In the genomic region with DNA sequence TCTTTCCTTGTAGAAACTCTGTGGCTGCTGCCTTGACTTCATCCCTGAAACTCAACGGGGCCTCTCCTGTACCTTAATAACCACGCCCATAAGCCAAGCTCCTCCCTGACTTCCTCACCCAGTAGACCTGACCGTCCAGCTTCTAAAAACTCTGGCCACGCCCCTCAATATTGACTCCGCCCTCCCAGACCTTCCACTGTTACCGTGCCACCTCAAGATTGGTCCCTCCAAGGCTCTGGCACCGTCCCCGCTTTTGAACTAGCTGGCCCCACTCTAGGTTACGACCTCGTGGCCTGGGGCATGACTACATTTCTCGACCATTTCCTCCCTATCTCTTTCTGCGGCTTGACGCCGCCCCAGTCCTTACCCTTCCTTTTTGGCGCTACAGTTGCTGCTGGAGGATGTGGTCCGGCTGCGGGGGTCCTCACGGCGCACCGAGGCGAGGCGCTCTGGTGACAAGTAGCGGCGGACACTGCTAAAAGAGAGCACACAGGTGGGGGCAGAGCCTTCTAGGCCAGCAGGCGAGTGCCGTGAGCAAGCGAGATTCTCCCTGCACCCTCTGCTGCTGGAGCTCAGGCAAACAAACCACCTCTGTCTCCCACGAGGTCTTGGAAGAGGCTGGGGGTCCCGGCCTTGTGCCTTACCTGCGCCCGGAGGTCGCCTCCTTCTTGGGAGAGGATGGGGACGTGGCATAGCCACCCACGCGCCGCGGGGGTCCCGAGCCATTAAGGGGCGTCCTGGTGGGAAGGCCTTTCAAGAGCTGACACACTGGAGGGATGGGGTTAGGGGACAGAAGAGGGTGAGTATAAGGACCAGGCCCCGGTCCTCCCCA, we compare ENCODE assay signal across 1 cellular context.
TF ChIP-seq lines count a peak whose summit lies in the region.

No MANE protein-coding gene starts in this region.

TF ChIP-seq in K562, 482 proteins besides CTCF, POLR2A, EP300 and RAD21 (continued from another document and continues in another):
- TF ChIP-seq, protein P1, sequence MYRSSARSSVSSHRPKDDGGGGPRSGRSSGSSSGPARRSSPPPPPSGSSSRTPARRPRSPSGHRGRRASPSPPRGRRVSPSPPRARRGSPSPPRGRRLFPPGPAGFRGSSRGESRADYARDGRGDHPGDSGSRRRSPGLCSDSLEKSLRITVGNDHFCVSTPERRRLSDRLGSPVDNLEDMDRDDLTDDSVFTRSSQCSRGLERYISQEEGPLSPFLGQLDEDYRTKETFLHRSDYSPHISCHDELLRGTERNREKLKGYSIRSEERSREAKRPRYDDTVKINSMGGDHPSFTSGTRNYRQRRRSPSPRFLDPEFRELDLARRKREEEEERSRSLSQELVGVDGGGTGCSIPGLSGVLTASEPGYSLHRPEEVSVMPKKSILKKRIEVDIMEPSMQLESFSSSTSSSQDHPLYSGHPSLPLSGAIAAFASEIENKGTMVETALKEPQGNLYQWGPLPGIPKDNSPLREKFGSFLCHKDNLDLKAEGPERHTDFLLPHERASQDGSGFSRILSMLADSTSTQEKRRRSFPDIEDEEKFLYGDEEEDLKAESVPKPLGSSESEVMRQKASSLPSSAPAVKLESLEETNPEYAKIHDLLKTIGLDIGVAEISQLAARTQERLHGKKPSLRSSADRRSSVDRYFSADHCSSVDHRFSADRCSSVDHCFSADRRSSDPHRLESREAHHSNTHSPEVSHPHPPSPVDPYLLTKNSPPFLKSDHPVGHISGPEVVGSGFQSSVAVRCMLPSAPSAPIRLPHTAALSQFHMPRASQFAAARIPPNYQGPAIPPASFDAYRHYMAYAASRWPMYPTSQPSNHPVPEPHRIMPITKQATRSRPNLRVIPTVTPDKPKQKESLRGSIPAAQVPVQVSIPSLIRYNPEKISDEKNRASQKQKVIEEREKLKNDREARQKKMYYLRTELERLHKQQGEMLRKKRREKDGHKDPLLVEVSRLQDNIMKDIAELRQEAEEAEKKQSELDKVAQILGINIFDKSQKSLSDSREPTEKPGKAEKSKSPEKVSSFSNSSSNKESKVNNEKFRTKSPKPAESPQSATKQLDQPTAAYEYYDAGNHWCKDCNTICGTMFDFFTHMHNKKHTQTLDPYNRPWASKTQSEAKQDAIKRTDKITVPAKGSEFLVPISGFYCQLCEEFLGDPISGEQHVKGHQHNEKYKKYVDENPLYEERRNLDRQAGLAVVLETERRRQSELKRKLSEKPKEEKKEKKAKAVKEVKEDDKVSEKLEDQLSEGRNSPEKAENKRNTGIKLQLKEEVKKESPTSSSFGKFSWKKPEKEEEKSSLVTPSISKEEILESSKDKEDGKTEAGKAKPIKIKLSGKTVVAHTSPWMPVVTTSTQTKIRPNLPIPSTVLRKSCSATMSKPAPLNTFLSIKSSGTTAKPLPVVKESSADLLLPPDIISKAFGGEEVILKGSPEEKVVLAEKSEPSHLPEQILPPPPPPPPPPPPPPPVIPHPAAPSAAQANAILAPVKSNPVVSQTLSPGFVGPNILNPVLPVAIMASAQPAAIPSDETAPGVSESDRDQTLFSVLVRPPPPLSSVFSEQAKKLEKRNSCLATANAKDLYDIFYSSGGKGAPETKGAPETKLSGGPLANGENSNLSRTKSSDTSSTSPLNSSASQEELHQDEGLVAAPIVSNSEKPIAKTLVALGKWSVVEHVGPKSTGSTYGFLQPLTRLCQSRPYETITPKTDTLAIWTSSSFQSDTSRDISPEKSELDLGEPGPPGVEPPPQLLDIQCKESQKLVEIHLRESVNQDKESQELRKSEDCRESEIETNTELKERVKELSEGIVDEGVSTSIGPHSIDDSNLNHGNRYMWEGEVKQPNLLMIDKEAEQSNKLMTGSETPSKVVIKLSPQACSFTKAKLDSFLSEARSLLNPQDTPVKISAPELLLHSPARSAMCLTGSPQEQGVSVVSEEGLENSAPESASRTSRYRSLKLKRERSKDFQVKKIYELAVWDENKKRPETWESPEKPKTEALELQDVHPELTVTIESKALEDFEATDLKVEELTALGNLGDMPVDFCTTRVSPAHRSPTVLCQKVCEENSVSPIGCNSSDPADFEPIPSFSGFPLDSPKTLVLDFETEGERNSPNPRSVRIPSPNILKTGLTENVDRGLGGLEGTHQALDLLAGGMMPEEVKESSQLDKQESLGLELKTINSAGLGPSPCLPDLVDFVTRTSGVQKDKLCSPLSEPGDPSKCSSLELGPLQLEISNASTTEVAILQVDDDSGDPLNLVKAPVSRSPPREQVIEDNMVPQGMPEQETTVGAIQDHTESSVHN (IDR thresholded peaks at IDR 0.05; ENCODE audit: borderline replicate concordance in 1 of 2, low read depth in 1 of 2): no peak
- TF ChIP-seq SNIP1 (IDR thresholded peaks at IDR 0.05; ENCODE audit: low read depth): peak; percentile 61
- TF ChIP-seq, protein P2, sequence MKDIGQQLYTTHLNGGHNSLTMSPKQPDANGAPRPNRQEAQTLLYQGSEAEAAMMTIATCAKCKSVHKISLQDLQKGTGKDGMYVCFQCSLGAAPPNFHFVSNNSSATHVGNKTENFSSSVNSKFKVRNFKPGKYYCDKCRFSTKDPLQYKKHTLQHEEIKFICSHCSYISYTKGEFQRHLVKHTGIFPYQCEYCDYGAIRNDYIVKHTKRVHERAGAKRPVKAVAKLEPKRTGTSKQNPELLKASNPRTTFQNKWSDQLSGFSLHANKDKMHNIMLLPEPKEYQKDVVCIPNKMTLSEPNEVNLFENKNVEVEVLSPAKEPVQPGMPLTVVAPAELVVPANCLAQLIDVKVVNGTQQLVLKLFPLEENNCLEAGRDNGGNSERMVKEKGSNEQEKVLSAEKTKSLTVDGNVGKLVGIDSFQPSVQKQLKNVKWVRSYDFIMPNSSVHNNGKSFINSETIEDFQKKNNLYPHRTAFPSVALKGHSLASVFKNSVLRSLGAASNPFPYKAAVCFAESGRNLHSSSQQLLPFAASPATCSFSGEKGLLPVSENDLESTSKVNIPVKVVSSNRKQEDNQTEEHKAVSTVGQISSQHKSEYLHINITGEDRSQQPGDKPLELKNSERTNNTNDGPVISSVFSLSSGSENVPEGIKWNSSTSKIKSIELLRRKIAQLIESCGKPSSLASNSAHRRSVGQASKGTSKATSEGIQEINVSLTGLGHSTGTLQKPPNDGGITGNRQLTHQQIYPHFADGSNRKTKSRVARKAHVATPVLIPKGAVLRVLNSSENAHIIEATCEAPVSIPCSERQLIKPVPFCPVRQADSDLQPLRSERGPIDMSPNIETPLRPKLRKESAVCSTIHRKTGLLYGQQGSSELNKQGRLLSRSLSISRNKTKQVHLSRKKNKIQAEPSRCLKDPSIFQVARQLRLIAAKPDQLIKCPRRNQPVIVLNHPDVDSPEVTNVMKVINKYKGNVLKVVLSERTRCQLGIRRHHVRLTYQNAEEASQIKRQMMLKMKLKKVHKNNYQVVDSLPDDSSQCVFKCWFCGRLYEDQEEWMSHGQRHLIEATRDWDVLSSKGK (CRISPR knock-in tag; IDR thresholded peaks at IDR 0.05): no peak
- TF ChIP-seq GABPB1 (CRISPR knock-in tag; IDR thresholded peaks at IDR 0.05): peak; percentile 73
- no peak for TF ChIP-seq RBM34 (IDR thresholded peaks at IDR 0.05; ENCODE audit: borderline replicate concordance, insufficient read depth, low read length)
- TF ChIP-seq NCOA2 (IDR thresholded peaks at IDR 0.05; ENCODE audit: partially characterized antibody in 2 of 2): no peak
- no peak; the same call in 1 of the 2 replicates for TF ChIP-seq ZNF24 (IDR thresholded peaks at IDR 0.05)
- no peak for TF ChIP-seq EGR1 (conservative IDR thresholded peaks at IDR 0.05)
- no peak for TF ChIP-seq ZNF408 (CRISPR knock-in tag; IDR thresholded peaks at IDR 0.05; ENCODE audit: low read depth)
- no peak for TF ChIP-seq ZNF57 (CRISPR knock-in tag; IDR thresholded peaks at IDR 0.05)
- no peak for TF ChIP-seq XRCC4 (IDR thresholded peaks at IDR 0.05; ENCODE audit: extremely low read depth, insufficient read depth, insufficient read length)
- TF ChIP-seq DPF2 (IDR thresholded peaks at IDR 0.05): peak; percentile 18; the same call in 1 of the 2 replicates
- 0 out of 2 replicates have a peak, but pooled peaks have one; percentile 7 for TF ChIP-seq ZNF143 (CRISPR knock-in tag; IDR thresholded peaks at IDR 0.05)
- TF ChIP-seq, protein P3, sequence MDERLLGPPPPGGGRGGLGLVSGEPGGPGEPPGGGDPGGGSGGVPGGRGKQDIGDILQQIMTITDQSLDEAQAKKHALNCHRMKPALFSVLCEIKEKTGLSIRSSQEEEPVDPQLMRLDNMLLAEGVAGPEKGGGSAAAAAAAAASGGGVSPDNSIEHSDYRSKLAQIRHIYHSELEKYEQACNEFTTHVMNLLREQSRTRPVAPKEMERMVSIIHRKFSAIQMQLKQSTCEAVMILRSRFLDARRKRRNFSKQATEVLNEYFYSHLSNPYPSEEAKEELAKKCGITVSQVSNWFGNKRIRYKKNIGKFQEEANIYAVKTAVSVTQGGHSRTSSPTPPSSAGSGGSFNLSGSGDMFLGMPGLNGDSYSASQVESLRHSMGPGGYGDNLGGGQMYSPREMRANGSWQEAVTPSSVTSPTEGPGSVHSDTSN (CRISPR knock-in tag; IDR thresholded peaks at IDR 0.05; ENCODE audit: low read depth): no peak
- TF ChIP-seq, protein P3 (tag; conservative IDR thresholded peaks at IDR 0.05; ENCODE audit: low read depth): no peak
- TF ChIP-seq KLF13 (tag; IDR thresholded peaks at IDR 0.05; ENCODE audit: borderline replicate concordance, low read depth): no peak
- TF ChIP-seq ZBTB17 (CRISPR knock-in tag; IDR thresholded peaks at IDR 0.05): no peak; the same call in 1 of the 2 replicates
- TF ChIP-seq, protein P4, sequence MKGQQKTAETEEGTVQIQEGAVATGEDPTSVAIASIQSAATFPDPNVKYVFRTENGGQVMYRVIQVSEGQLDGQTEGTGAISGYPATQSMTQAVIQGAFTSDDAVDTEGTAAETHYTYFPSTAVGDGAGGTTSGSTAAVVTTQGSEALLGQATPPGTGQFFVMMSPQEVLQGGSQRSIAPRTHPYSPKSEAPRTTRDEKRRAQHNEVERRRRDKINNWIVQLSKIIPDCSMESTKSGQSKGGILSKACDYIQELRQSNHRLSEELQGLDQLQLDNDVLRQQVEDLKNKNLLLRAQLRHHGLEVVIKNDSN (CRISPR knock-in tag; IDR thresholded peaks at IDR 0.05): no peak
- no peak for TF ChIP-seq ZNF3 (CRISPR knock-in tag; IDR thresholded peaks at IDR 0.05)
- TF ChIP-seq, protein P5, sequence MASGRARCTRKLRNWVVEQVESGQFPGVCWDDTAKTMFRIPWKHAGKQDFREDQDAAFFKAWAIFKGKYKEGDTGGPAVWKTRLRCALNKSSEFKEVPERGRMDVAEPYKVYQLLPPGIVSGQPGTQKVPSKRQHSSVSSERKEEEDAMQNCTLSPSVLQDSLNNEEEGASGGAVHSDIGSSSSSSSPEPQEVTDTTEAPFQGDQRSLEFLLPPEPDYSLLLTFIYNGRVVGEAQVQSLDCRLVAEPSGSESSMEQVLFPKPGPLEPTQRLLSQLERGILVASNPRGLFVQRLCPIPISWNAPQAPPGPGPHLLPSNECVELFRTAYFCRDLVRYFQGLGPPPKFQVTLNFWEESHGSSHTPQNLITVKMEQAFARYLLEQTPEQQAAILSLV (tag; IDR thresholded peaks at IDR 0.05): no peak
- no peak for TF ChIP-seq CBX1 (IDR thresholded peaks at IDR 0.05; ENCODE audit: low read depth)
- TF ChIP-seq RBM15 (IDR thresholded peaks at IDR 0.05; ENCODE audit: insufficient read depth, low read length): no peak
- TF ChIP-seq ZNF778 (CRISPR knock-in tag; IDR thresholded peaks at IDR 0.05): no peak
- no peak for TF ChIP-seq RBM17 (IDR thresholded peaks at IDR 0.05; ENCODE audit: borderline replicate concordance, low read depth, low read length)
- no peak for TF ChIP-seq HDAC8 (tag; IDR thresholded peaks at IDR 0.05)
- TF ChIP-seq, protein P6, sequence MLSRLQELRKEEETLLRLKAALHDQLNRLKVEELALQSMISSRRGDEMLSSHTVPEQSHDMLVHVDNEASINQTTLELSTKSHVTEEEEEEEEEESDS (CRISPR knock-in tag; IDR thresholded peaks at IDR 0.05): no peak
- TF ChIP-seq ZKSCAN3 (CRISPR knock-in tag; IDR thresholded peaks at IDR 0.05): no peak
- no peak for TF ChIP-seq CREB1 (IDR thresholded peaks at IDR 0.05)
- 0 out of 2 replicates have a peak, but pooled peaks have one; percentile 1 for TF ChIP-seq CREB1 (CRISPR knock-in tag; IDR thresholded peaks at IDR 0.05)
- TF ChIP-seq ZNF311 (CRISPR knock-in tag; IDR thresholded peaks at IDR 0.05): no peak
- TF ChIP-seq STAG1 (CRISPR knock-in tag; IDR thresholded peaks at IDR 0.05; ENCODE audit: borderline replicate concordance): no peak
- TF ChIP-seq POLR2B (IDR thresholded peaks at IDR 0.05; ENCODE audit: low read depth, partially characterized antibody): peak; percentile 45
- no peak for TF ChIP-seq TRIM28 (IDR thresholded peaks at IDR 0.05)
- no peak for TF ChIP-seq PHTF2 (CRISPR knock-in tag; IDR thresholded peaks at IDR 0.05)
- no peak for TF ChIP-seq THRAP3 (IDR thresholded peaks at IDR 0.05; ENCODE audit: borderline replicate concordance)
- TF ChIP-seq MED1 (CRISPR knock-in tag; IDR thresholded peaks at IDR 0.05; ENCODE audit: borderline replicate concordance): no peak
- no peak for TF ChIP-seq SMAD4 (CRISPR knock-in tag; conservative IDR thresholded peaks at IDR 0.05)
- TF ChIP-seq MYBL2 (IDR thresholded peaks at IDR 0.05; ENCODE audit: low read depth): no peak
- TF ChIP-seq MYBL2 (CRISPR knock-in tag; IDR thresholded peaks at IDR 0.05; ENCODE audit: borderline replicate concordance): no peak
- TF ChIP-seq GABPA (tag; conservative IDR thresholded peaks at IDR 0.05; ENCODE audit: low read depth): no peak; the same call in 1 of the 2 replicates
- no peak for TF ChIP-seq ILK (tag; IDR thresholded peaks at IDR 0.05; ENCODE audit: borderline replicate concordance, low read depth)
- no peak for TF ChIP-seq IFI16 (CRISPR knock-in tag; IDR thresholded peaks at IDR 0.05)
- TF ChIP-seq, protein P7, sequence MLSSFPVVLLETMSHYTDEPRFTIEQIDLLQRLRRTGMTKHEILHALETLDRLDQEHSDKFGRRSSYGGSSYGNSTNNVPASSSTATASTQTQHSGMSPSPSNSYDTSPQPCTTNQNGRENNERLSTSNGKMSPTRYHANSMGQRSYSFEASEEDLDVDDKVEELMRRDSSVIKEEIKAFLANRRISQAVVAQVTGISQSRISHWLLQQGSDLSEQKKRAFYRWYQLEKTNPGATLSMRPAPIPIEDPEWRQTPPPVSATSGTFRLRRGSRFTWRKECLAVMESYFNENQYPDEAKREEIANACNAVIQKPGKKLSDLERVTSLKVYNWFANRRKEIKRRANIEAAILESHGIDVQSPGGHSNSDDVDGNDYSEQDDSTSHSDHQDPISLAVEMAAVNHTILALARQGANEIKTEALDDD (IDR thresholded peaks at IDR 0.05): no peak
